17 cellular contexts compared by ENCODE assay signal in genomic region chr5:39498247-39498952, GRCh38.
DNase-seq lines count a peak whose midpoint lies in the region; ATAC-seq and TF ChIP-seq lines count a peak whose summit lies in the region.
"Had no signal": no experiment of that assay in that cellular context is flagged by ENCODE, and none has a peak within 500 bp of the region (broad histone marks: within the 10 kb centered on the region; RNA-seq: fewer than 3 reads in every experiment).

No MANE protein-coding gene starts in this region.

- no peak overlapping the region for H3K4me3 Mint-ChIP-seq in MCF 10A (ENCODE audit: unreplicated experiment)
- H3K4me3 Mint-ChIP-seq in type B pancreatic cell = peak overlapping the region; percentile 25
- H3K4me3 Mint-ChIP-seq: activated CD4-positive, alpha-beta T cell treated with anti-CD3 and anti-CD28 coated beads, Interleukin-2, amount 10 ng/mL, durations not matched to agents 7 days and 5 days; T-helper 1 cell treated with Interleukin-12 subunit alpha and Interleukin-12 subunit beta and Interleukin-4 antibody, amounts not matched to agents 30 μg/mL and 1 μg/mL, for 36 hours had no signal

- ATAC-seq in HG02884 (IDR thresholded peaks at IDR 0.05; ENCODE audit: unreplicated experiment) = no peak
- ATAC-seq: foreskin keratinocyte had no signal

- H3K4me2 ChIP-seq in SK-N-SH = no peak overlapping the region

- no peaks in the 10 kb centered on the region for H3K36me3 ChIP-seq in breast epithelium
- H3K36me3 ChIP-seq in SK-N-SH (replicated peaks in 1 of 2; ENCODE audit: control insufficient read depth in 1 of 2, insufficient read depth in 2 of 2, low read length in 1 of 2) = no peaks in the 10 kb centered on the region
- H3K36me3 ChIP-seq: HAP-1, ovary had no signal

- no peak for TF ChIP-seq CTCF in MCF 10A (IDR thresholded peaks at IDR 0.05; ENCODE audit: unreplicated experiment)
- TF ChIP-seq CTCF in breast epithelium (IDR thresholded peaks at IDR 0.05) = no peak
- no peak for TF ChIP-seq CTCF in SK-N-SH (IDR thresholded peaks at IDR 0.05)
- no peak for TF ChIP-seq CTCF in epithelial cell of esophagus (IDR thresholded peaks at IDR 0.05; ENCODE audit: insufficient read depth, low read depth, low read length, missing control alignments)
- TF ChIP-seq CTCF in type B pancreatic cell (conservative IDR thresholded peaks at IDR 0.05) = no peak

- BruUV-seq in MCF 10A (replicated peaks; lab: Mats Ljungman, UMichigan) = no TSS peak

- H4K20me1 ChIP-seq in SK-N-SH (ENCODE audit: insufficient read depth) = no peaks in the 10 kb centered on the region

- H3K27me3 ChIP-seq in breast epithelium (no peaks in the 10 kb centered on the region), SK-N-SH (ENCODE audit: insufficient read depth) (no peaks in the 10 kb centered on the region)
- H3K27me3 ChIP-seq: foreskin keratinocyte, ovary had no signal

- H3F3A ChIP-seq in SK-N-SH (replicated peaks; ENCODE audit: insufficient read depth) = peaks cover 20% of the 10 kb centered on the region

- H3K36me3 Mint-ChIP-seq in MCF 10A (ENCODE audit: insufficient read depth, unreplicated experiment) = no peaks in the 10 kb centered on the region
- no peaks in the 10 kb centered on the region for H3K36me3 Mint-ChIP-seq in type B pancreatic cell

- H3K4me1 Mint-ChIP-seq in MCF 10A (ENCODE audit: insufficient read depth, unreplicated experiment) (peaks cover 20% of the 10 kb centered on the region), type B pancreatic cell (ENCODE audit: unreplicated experiment) (peaks cover 39% of the 10 kb centered on the region)
- H3K4me1 Mint-ChIP-seq: activated CD4-positive, alpha-beta T cell treated with anti-CD3 and anti-CD28 coated beads, Interleukin-2, amount 10 ng/mL, durations not matched to agents 7 days and 5 days had no signal

- H3K9me2 ChIP-seq in SK-N-SH = no peaks in the 10 kb centered on the region

- WGBS in SK-N-SH (ENCODE audit: low lambda C conversion rate) = 23% methylated on average over 4 of the region's 4 CpGs

- intact Hi-C loops in MCF 10A (cut with micrococcal nuclease) = no loop called here
- intact Hi-C loops in breast epithelium (cut with DNase I; ENCODE audit: low total_unique reads) = no loop called here

- TF ChIP-seq RAD21 in SK-N-SH (IDR thresholded peaks at IDR 0.05; ENCODE audit: low read length) = no peak

- no peak for TF ChIP-seq POLR2A in breast epithelium (IDR thresholded peaks at IDR 0.05)

- H3K4me3 ChIP-seq in breast epithelium (no peak overlapping the region), SK-N-SH (ENCODE audit: low read depth in 2 of 2, low read length in 1 of 2) (no peak overlapping the region), epithelial cell of esophagus (ENCODE audit: low read length) (no peak overlapping the region)
- H3K4me3 ChIP-seq: HAP-1, ovary had no signal

- no peak overlapping the region for H3K27ac ChIP-seq in breast epithelium
- H3K27ac ChIP-seq in SK-N-SH (ENCODE audit: low read depth in 2 of 2, low read length in 1 of 2) = peak overlapping the region in 1 of 2 experiments; percentile 18; a peak in 1 of 4 replicates
- H3K27ac ChIP-seq: foreskin keratinocyte, ovary had no signal

- peak in 1 of 2 experiments; percentile 70; a peak in 2 of 4 replicates for TF ChIP-seq EP300 in SK-N-SH (IDR thresholded peaks at IDR 0.05; ENCODE audit: borderline replicate concordance in 1 of 2, low read depth in 1 of 2, low read length in 1 of 2)

- no peaks in the 10 kb centered on the region for H3K9me3 Mint-ChIP-seq in MCF 10A (ENCODE audit: unreplicated experiment)
- H3K9me3 Mint-ChIP-seq in type B pancreatic cell = no peaks in the 10 kb centered on the region
- H3K9me3 Mint-ChIP-seq: activated CD4-positive, alpha-beta T cell treated with anti-CD3 and anti-CD28 coated beads, Interleukin-2, amount 10 ng/mL, durations not matched to agents 7 days and 5 days; T-helper 1 cell treated with Interleukin-12 subunit alpha and Interleukin-12 subunit beta and Interleukin-4 antibody, amounts not matched to agents 30 μg/mL and 1 μg/mL, for 36 hours had no signal

- H3K9ac ChIP-seq in SK-N-SH = no peak overlapping the region

- no peak overlapping the region for H2AFZ ChIP-seq in SK-N-SH (ENCODE audit: low read depth)

- DNase-seq in MCF 10A (ENCODE audit: unreplicated experiment) (peak; percentile 23), breast epithelium (ENCODE audit: low spot score in 2 of 2) (no peak), SK-N-SH (no peak), epithelial cell of esophagus (ENCODE audit: low read depth) (peak; percentile 46), type B pancreatic cell (ENCODE audit: extremely low spot score, unreplicated experiment) (no peak), COLO668 (lab: John Stamatoyannopoulos, UW; ENCODE audit: unreplicated experiment) (no peak)
- DNase-seq in effector CD8-positive, alpha-beta T cell (lab: John Stamatoyannopoulos, UW) = no peak
- DNase-seq: 8988T; activated CD4-positive, alpha-beta T cell treated with anti-CD3 and anti-CD28 coated beads, Interleukin-2, amount 10 ng/mL, durations not matched to agents 7 days and 5 days; activated T-cell treated with anti-CD3 and anti-CD28 coated beads, Interleukin-2, amount 50 U/mL, for 48 hours; NCI-H2171; ovary; stimulated activated CD4-positive, alpha-beta T cell treated with anti-CD3 and anti-CD28 coated beads, Interleukin-12 subunit alpha, Interleukin-12 subunit beta, amount 100 ng/mL, for 4 hours had no signal

- H3K9me3 ChIP-seq in breast epithelium (no peaks in the 10 kb centered on the region), SK-N-SH (no peaks in the 10 kb centered on the region)
- H3K9me3 ChIP-seq: HAP-1, ovary had no signal

- no peak overlapping the region for H3K27ac Mint-ChIP-seq in MCF 10A (ENCODE audit: low read depth, unreplicated experiment)
- peak overlapping the region; percentile 22 for H3K27ac Mint-ChIP-seq in type B pancreatic cell
- H3K27ac Mint-ChIP-seq: activated CD4-positive, alpha-beta T cell treated with anti-CD3 and anti-CD28 coated beads, Interleukin-2, amount 10 ng/mL, durations not matched to agents 7 days and 5 days; T-helper 1 cell treated with Interleukin-12 subunit alpha and Interleukin-12 subunit beta and Interleukin-4 antibody, amounts not matched to agents 30 μg/mL and 1 μg/mL, for 36 hours had no signal

- CTCF ChIA-PET in MCF 10A (lab: Yijun Ruan, JAX) = interaction anchor here (2.0 kb wide), 1 partner anchor 122 kb away, joined by 6 read pairs; no protein-coding TSS in a partner anchor
- CTCF ChIA-PET in SK-N-SH (lab: Yijun Ruan, JAX) = no interaction called here

- POLR2A ChIA-PET in MCF 10A (lab: Yijun Ruan, JAX) (no interaction called here), SK-N-SH (lab: Yijun Ruan, JAX) (no interaction called here)

- H3K27me3 Mint-ChIP-seq in MCF 10A (ENCODE audit: insufficient read depth, unreplicated experiment) (no peaks in the 10 kb centered on the region), type B pancreatic cell (no peaks in the 10 kb centered on the region)

- H3K79me2 ChIP-seq in SK-N-SH (ENCODE audit: insufficient read depth) = no peaks in the 10 kb centered on the region

- H3K4me1 ChIP-seq in breast epithelium (no peaks in the 10 kb centered on the region), SK-N-SH (ENCODE audit: control insufficient read depth in 1 of 2, insufficient read depth in 2 of 2, low read depth in 1 of 2, low read length in 1 of 2) (peaks cover 0 to 38% of the 10 kb centered on the region in 2 experiments; a peak in 2 of 4 replicates)
- H3K4me1 ChIP-seq: HAP-1 had no signal

TF ChIP-seq in SK-N-SH, 30 proteins besides CTCF, POLR2A, EP300 and RAD21:
- TF ChIP-seq ELF1 (IDR thresholded peaks at IDR 0.05) = no peak
- TF ChIP-seq JUND (IDR thresholded peaks at IDR 0.05) = peak; percentile 70
- TF ChIP-seq FOSL2 (IDR thresholded peaks at IDR 0.05; ENCODE audit: borderline replicate concordance, low read depth) = peak; percentile 45; the same call in 1 of the 2 replicates
- peak; percentile 91 for TF ChIP-seq NFIC (IDR thresholded peaks at IDR 0.05; ENCODE audit: borderline replicate concordance)
- TF ChIP-seq TCF12 (IDR thresholded peaks at IDR 0.05) = peak; percentile 75
- peak; percentile 62; the same call in 1 of the 2 replicates for TF ChIP-seq RXRA (IDR thresholded peaks at IDR 0.05; ENCODE audit: borderline replicate concordance, low read depth)
- TF ChIP-seq TEAD4 (IDR thresholded peaks at IDR 0.05; ENCODE audit: borderline replicate concordance, insufficient read depth) = peak; percentile 81; the same call in 1 of the 2 replicates
- TF ChIP-seq, protein P1, sequence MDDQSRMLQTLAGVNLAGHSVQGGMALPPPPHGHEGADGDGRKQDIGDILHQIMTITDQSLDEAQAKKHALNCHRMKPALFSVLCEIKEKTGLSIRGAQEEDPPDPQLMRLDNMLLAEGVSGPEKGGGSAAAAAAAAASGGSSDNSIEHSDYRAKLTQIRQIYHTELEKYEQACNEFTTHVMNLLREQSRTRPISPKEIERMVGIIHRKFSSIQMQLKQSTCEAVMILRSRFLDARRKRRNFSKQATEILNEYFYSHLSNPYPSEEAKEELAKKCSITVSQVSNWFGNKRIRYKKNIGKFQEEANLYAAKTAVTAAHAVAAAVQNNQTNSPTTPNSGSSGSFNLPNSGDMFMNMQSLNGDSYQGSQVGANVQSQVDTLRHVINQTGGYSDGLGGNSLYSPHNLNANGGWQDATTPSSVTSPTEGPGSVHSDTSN (IDR thresholded peaks at IDR 0.05) = peak; percentile 75
- no peak for TF ChIP-seq FOXM1 (IDR thresholded peaks at IDR 0.05; ENCODE audit: low read depth)
- 0 out of 2 replicates have a peak, but pooled peaks have one; percentile 24 for TF ChIP-seq MEF2A (IDR thresholded peaks at IDR 0.05; ENCODE audit: borderline replicate concordance, low read depth)
TF ChIP-seq in SK-N-SH: peak in this region for 8.

Comparison
In these comparisons a context has a peak if more than half of its experiments do, and no peak if none do; other contexts are left out.
1. DNase-seq: peak in MCF 10A (single experiment) and epithelial cell of esophagus (single experiment); none in breast epithelium (0 of 2), SK-N-SH (single experiment), type B pancreatic cell (single experiment), effector CD8-positive, alpha-beta T cell (single experiment) and COLO668 (single experiment).